1 cellular context compared by ENCODE assay signal in the genomic region with DNA sequence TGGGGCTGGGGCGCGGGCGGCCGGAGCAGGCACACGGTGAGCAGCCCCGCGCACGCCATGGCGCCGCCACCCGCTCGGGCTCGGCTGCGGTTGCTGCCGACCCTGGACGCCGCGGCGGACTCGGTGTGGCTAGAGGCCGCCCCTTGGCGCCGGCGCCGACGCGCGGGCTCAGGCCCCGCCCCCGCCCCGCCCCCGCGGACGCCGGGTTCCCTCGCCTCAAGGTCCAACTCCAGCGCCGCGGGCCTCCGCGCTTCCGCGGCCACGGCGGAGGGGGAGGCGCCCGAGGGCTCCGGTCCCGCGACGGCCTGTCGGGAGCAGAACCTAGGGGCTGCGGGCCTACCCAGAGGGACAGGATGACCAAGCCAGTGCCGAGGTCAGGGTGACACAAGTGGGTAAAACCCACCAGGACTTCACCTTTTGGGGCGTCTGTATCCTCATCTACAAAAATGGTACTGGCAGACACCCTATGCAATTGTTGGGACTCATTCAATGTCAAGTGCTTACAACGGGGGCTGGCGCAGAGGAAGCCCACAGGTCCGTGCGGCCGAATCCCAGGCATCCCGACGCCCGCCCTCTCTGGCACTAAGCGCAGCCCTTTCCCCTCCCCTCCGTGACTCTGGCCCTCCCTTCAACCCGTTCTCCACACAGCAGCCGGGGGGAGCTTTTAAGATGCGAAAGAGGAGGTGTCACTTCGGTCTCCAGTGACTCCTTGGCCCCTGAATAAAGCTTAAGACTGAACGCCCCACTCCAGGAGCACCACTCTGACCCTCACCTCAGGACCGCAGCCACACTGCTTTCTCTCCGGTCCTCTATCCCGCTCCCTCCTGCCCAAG.
A peak's percentile ranks its signal among the peaks of the same experiment; 100 is the strongest.
TF ChIP-seq lines count a peak whose summit lies in the region.

TSS of gene NECAB3 (minus strand) at position 135 of the 833 bp plus-strand sequence. CDS start at position 59, 76 bp downstream.

TF ChIP-seq in HepG2, 621 proteins besides CTCF, POLR2A, EP300 and RAD21 (continued from another document and continues in another):
- TF ChIP-seq, protein P1, sequence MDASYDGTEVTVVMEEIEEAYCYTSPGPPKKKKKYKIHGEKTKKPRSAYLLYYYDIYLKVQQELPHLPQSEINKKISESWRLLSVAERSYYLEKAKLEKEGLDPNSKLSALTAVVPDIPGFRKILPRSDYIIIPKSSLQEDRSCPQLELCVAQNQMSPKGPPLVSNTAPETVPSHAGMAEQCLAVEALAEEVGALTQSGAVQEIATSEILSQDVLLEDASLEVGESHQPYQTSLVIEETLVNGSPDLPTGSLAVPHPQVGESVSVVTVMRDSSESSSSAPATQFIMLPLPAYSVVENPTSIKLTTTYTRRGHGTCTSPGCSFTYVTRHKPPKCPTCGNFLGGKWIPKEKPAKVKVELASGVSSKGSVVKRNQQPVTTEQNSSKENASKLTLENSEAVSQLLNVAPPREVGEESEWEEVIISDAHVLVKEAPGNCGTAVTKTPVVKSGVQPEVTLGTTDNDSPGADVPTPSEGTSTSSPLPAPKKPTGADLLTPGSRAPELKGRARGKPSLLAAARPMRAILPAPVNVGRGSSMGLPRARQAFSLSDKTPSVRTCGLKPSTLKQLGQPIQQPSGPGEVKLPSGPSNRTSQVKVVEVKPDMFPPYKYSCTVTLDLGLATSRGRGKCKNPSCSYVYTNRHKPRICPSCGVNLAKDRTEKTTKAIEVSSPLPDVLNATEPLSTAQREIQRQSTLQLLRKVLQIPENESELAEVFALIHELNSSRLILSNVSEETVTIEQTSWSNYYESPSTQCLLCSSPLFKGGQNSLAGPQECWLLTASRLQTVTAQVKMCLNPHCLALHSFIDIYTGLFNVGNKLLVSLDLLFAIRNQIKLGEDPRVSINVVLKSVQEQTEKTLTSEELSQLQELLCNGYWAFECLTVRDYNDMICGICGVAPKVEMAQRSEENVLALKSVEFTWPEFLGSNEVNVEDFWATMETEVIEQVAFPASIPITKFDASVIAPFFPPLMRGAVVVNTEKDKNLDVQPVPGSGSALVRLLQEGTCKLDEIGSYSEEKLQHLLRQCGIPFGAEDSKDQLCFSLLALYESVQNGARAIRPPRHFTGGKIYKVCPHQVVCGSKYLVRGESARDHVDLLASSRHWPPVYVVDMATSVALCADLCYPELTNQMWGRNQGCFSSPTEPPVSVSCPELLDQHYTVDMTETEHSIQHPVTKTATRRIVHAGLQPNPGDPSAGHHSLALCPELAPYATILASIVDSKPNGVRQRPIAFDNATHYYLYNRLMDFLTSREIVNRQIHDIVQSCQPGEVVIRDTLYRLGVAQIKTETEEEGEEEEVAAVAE (CRISPR knock-in tag; IDR thresholded peaks at IDR 0.05; ENCODE audit: borderline replicate concordance), result peak; percentile 27; the same call in 1 of the 2 replicates
- TF ChIP-seq SKIL (CRISPR knock-in tag; IDR thresholded peaks at IDR 0.05; ENCODE audit: borderline replicate concordance) (peak; percentile 75; the same call in 1 of the 2 replicates), FOXJ3 (CRISPR knock-in tag; IDR thresholded peaks at IDR 0.05; ENCODE audit: borderline replicate concordance) (no peak), KLF9 (CRISPR knock-in tag; IDR thresholded peaks at IDR 0.05; ENCODE audit: low read depth) (no peak), ZBTB1 (CRISPR knock-in tag; IDR thresholded peaks at IDR 0.05; ENCODE audit: borderline replicate concordance) (peak; percentile 61; the same call in 1 of the 2 replicates), ZNF451 (CRISPR knock-in tag; IDR thresholded peaks at IDR 0.05) (no peak), CREB1 (IDR thresholded peaks at IDR 0.05) (no peak; the same call in 1 of the 2 replicates), CREB1 (CRISPR knock-in tag; IDR thresholded peaks at IDR 0.05) (no peak), ZNF850 (CRISPR knock-in tag; conservative IDR thresholded peaks at IDR 0.05) (peak; percentile 96), AGO2 (optimal IDR thresholded peaks at IDR 0.05; ENCODE audit: low read depth, low read length) (peak; percentile 87), ZNF660 (CRISPR knock-in tag; IDR thresholded peaks at IDR 0.05; ENCODE audit: borderline replicate concordance, low read depth) (no peak), ZFYVE20 (CRISPR knock-in tag; IDR thresholded peaks at IDR 0.05; ENCODE audit: borderline replicate concordance, low read depth) (peak; percentile 85; the same call in 1 of the 2 replicates), ZNF781 (CRISPR knock-in tag; IDR thresholded peaks at IDR 0.05; ENCODE audit: borderline replicate concordance, not compliant biosample characterization) (peak; percentile 35), CC2D1A (CRISPR knock-in tag; IDR thresholded peaks at IDR 0.05) (no peak), MED13 (CRISPR knock-in tag; IDR thresholded peaks at IDR 0.05) (peak; percentile 56; the same call in 1 of the 2 replicates), HMGA1 (CRISPR knock-in tag; conservative IDR thresholded peaks at IDR 0.05) (no peak), ZZZ3 (CRISPR knock-in tag; IDR thresholded peaks at IDR 0.05; ENCODE audit: borderline replicate concordance) (peak; percentile 73; the same call in 1 of the 2 replicates), TIGD3 (CRISPR knock-in tag; IDR thresholded peaks at IDR 0.05; ENCODE audit: borderline replicate concordance) (no peak; the same call in 1 of the 2 replicates), HCFC1 (IDR thresholded peaks at IDR 0.05; ENCODE audit: low read depth, low read length) (no peak), GABPB1 (CRISPR knock-in tag; IDR thresholded peaks at IDR 0.05) (peak; percentile 87), LCORL (IDR thresholded peaks at IDR 0.05) (no peak), LCORL (CRISPR knock-in tag; IDR thresholded peaks at IDR 0.05) (no peak; the same call in none of the 2 replicates), ZNF235 (CRISPR knock-in tag; IDR thresholded peaks at IDR 0.05; ENCODE audit: borderline replicate concordance) (peak; percentile 96), ZNF891 (CRISPR knock-in tag; IDR thresholded peaks at IDR 0.05) (no peak; the same call in 1 of the 2 replicates), RNF2 (conservative IDR thresholded peaks at IDR 0.05; ENCODE audit: low read depth) (peak; percentile 86), U2AF1 (optimal IDR thresholded peaks at IDR 0.05; ENCODE audit: low read depth, low read length) (no peak), ZNF20 (CRISPR knock-in tag; IDR thresholded peaks at IDR 0.05) (no peak), NFRKB (IDR thresholded peaks at IDR 0.05) (no peak), ATF2 (CRISPR knock-in tag; IDR thresholded peaks at IDR 0.05) (peak; percentile 66), THYN1 (CRISPR knock-in tag; IDR thresholded peaks at IDR 0.05; ENCODE audit: borderline replicate concordance, low read depth) (no peak), ZNF3 (CRISPR knock-in tag; IDR thresholded peaks at IDR 0.05) (no peak), AGO1 (IDR thresholded peaks at IDR 0.05; ENCODE audit: low read depth, low read length, poor library complexity, severe bottlenecking) (peak; percentile 58), SP2 (CRISPR knock-in tag; IDR thresholded peaks at IDR 0.05) (peak; percentile 49; the same call in 1 of the 2 replicates), MEIS1 (CRISPR knock-in tag; IDR thresholded peaks at IDR 0.05; ENCODE audit: borderline replicate concordance) (peak; percentile 93), GRHL1 (CRISPR knock-in tag; conservative IDR thresholded peaks at IDR 0.05) (no peak), NR2F1 (CRISPR knock-in tag; IDR thresholded peaks at IDR 0.05) (no peak; a peak in 1 of 4 replicates), ZNF737 (CRISPR knock-in tag; IDR thresholded peaks at IDR 0.05; ENCODE audit: borderline replicate concordance) (no peak; the same call in 1 of the 2 replicates), ZMYM2 (CRISPR knock-in tag; IDR thresholded peaks at IDR 0.05) (peak; percentile 73; the same call in 1 of the 2 replicates), DNMT3B (CRISPR knock-in tag; conservative IDR thresholded peaks at IDR 0.05) (0 out of 2 replicates have a peak, but pooled peaks have one; percentile 35), CBX1 (IDR thresholded peaks at IDR 0.05; ENCODE audit: low read depth) (no peak), EED (CRISPR knock-in tag; IDR thresholded peaks at IDR 0.05) (peak; percentile 51; the same call in 1 of the 2 replicates), ZNF550 (CRISPR knock-in tag; IDR thresholded peaks at IDR 0.05; ENCODE audit: borderline replicate concordance) (no peak), ZNF256 (CRISPR knock-in tag; conservative IDR thresholded peaks at IDR 0.05) (peak; percentile 69; the same call in 1 of the 2 replicates), PTBP1 (IDR thresholded peaks at IDR 0.05; ENCODE audit: low read depth, low read length, poor library complexity, severe bottlenecking) (peak; percentile 49)
- TF ChIP-seq, protein P2, sequence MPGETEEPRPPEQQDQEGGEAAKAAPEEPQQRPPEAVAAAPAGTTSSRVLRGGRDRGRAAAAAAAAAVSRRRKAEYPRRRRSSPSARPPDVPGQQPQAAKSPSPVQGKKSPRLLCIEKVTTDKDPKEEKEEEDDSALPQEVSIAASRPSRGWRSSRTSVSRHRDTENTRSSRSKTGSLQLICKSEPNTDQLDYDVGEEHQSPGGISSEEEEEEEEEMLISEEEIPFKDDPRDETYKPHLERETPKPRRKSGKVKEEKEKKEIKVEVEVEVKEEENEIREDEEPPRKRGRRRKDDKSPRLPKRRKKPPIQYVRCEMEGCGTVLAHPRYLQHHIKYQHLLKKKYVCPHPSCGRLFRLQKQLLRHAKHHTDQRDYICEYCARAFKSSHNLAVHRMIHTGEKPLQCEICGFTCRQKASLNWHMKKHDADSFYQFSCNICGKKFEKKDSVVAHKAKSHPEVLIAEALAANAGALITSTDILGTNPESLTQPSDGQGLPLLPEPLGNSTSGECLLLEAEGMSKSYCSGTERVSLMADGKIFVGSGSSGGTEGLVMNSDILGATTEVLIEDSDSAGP (CRISPR knock-in tag; IDR thresholded peaks at IDR 0.05; ENCODE audit: borderline replicate concordance), result peak; percentile 89; the same call in 1 of the 2 replicates
- TF ChIP-seq, protein P3, sequence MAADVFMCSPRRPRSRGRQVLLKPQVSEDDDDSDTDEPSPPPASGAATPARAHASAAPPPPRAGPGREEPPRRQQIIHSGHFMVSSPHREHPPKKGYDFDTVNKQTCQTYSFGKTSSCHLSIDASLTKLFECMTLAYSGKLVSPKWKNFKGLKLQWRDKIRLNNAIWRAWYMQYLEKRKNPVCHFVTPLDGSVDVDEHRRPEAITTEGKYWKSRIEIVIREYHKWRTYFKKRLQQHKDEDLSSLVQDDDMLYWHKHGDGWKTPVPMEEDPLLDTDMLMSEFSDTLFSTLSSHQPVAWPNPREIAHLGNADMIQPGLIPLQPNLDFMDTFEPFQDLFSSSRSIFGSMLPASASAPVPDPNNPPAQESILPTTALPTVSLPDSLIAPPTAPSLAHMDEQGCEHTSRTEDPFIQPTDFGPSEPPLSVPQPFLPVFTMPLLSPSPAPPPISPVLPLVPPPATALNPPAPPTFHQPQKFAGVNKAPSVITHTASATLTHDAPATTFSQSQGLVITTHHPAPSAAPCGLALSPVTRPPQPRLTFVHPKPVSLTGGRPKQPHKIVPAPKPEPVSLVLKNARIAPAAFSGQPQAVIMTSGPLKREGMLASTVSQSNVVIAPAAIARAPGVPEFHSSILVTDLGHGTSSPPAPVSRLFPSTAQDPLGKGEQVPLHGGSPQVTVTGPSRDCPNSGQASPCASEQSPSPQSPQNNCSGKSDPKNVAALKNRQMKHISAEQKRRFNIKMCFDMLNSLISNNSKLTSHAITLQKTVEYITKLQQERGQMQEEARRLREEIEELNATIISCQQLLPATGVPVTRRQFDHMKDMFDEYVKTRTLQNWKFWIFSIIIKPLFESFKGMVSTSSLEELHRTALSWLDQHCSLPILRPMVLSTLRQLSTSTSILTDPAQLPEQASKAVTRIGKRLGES (CRISPR knock-in tag; IDR thresholded peaks at IDR 0.05; ENCODE audit: borderline replicate concordance), result no peak; the same call in 1 of the 2 replicates
